Comparison of ENCODE assay signal across 18 cellular contexts in genomic region chr17:199195-199604, GRCh38. TPM values are rescaled to one million over a fixed set of nuclear protein-coding genes. Genes with fewer than 3 reads are reported as not detected.
DNase-seq lines count a peak whose midpoint lies in the region; ATAC-seq and TF ChIP-seq lines count a peak whose summit lies in the region.
"Had no signal": no experiment of that assay in that cellular context is flagged by ENCODE, and none has a peak within 500 bp of the region (broad histone marks: within the 10 kb centered on the region; RNA-seq: fewer than 3 reads in every experiment).

No MANE protein-coding gene starts in this region.

- H3K4me1 ChIP-seq in HEK293 (ENCODE audit: control insufficient read depth, insufficient read depth, low read length) = peaks cover 4% of the 10 kb centered on the region
- H3K4me1 ChIP-seq in skeletal muscle tissue (ENCODE audit: control insufficient read depth in 3 of 3, insufficient read depth in 3 of 3, low read length in 3 of 3) = peaks cover 7 to 15% (median 14%) of the 10 kb centered on the region in 3 donors
- H3K4me1 ChIP-seq: breast epithelium, psoas muscle had no signal

- H3K9ac ChIP-seq in skeletal muscle tissue (ENCODE audit: low read depth in 1 of 3, low read length in 3 of 3) = no peak overlapping the region

- POLR2A ChIA-PET in HEK293 (lab: Yijun Ruan, JAX) = no interaction called here

- CTCF ChIA-PET in HEK293 (lab: Yijun Ruan, JAX) = interaction anchor here (0.5 to 0.6 kb wide), 2 partner anchors 37 to 501 kb away, joined by 3 read pairs; no protein-coding TSS in a partner anchor

- no peak overlapping the region for H3K4me3 ChIP-seq in HEK293 (ENCODE audit: low read depth, low read length)
- H3K4me3 ChIP-seq in skeletal muscle tissue (ENCODE audit: low read length in 3 of 3) = peak overlapping the region in 1 of 3 donors; percentile 41
- H3K4me3 ChIP-seq: BLaER1 treated with 17β-estradiol and CSF1 and Interleukin-3, amounts not matched to agents 10 nM and 100 nM; K562; psoas muscle had no signal

- TF ChIP-seq CTCF in HEK293 (tag by site-specific recombination; IDR thresholded peaks at IDR 0.05) = no peak
- TF ChIP-seq CTCF in chondrocyte (IDR thresholded peaks at IDR 0.05) = no peak

- DNase-seq in chondrocyte (ENCODE audit: low spot score) (peak; percentile 54), left kidney (ENCODE audit: low read depth, low spot score) (peak; percentile 49), NCI-H2081 treated with DMSO at 0.1 percent for 48 hours (lab: John Stamatoyannopoulos, UW) (no peak), NOMO-1 treated with DMSO at 0.1 percent for 48 hours (lab: John Stamatoyannopoulos, UW; ENCODE audit: unreplicated experiment) (no peak)
- DNase-seq in NK-92 treated with Interleukin-12 subunit alpha and Interleukin-12 subunit beta, amount 100 ng/mL, for 24 hours (lab: John Stamatoyannopoulos, UW) = no peak
- DNase-seq: activated CD4-positive, alpha-beta T cell treated with anti-CD3 and anti-CD28 coated beads, Interleukin-2, amount 10 ng/mL, durations not matched to agents 7 days and 5 days; DMS79 treated with DMSO at 0.1 percent for 48 hours; mesendoderm; NCI-H1694; stimulated activated CD4-positive, alpha-beta T cell treated with anti-CD3 and anti-CD28 coated beads, Interleukin-2, amount 100 ng/mL, for 48 hours; T-helper 2 cell had no signal

- no peak overlapping the region for H3K4me3 Mint-ChIP-seq in chondrocyte (ENCODE audit: unreplicated experiment)
- H3K4me3 Mint-ChIP-seq: activated CD4-positive, alpha-beta T cell treated with anti-CD3 and anti-CD28 coated beads, Interleukin-2, amount 10 ng/mL, durations not matched to agents 7 days and 5 days had no signal

- H3K9me3 ChIP-seq in HEK293 (ENCODE audit: control insufficient read depth, insufficient read depth, low read depth, low read length) (no peaks in the 10 kb centered on the region), skeletal muscle tissue (ENCODE audit: control insufficient read depth in 3 of 3, low read length in 3 of 3) (peaks cover 0 to 3% (median 0%) of the 10 kb centered on the region in 3 donors)
- H3K9me3 ChIP-seq: breast epithelium, psoas muscle had no signal

- H3K36me3 ChIP-seq in HEK293 (ENCODE audit: control insufficient read depth in 2 of 2, insufficient read depth in 1 of 2, low read length in 2 of 2) (no peaks in the 10 kb centered on the region), skeletal muscle tissue (ENCODE audit: control insufficient read depth in 3 of 3, insufficient read depth in 3 of 3, low read length in 3 of 3) (no peaks in the 10 kb centered on the region)
- H3K36me3 ChIP-seq: BLaER1 treated with 17β-estradiol and CSF1 and Interleukin-3, amounts not matched to agents 10 nM and 100 nM; breast epithelium had no signal

- peaks cover 19% of the 10 kb centered on the region for H3K4me1 Mint-ChIP-seq in chondrocyte (ENCODE audit: low read depth)
- H3K4me1 Mint-ChIP-seq: activated CD4-positive, alpha-beta T cell treated with anti-CD3 and anti-CD28 coated beads, Interleukin-2, amount 10 ng/mL, durations not matched to agents 7 days and 5 days had no signal

- H3K27me3 Mint-ChIP-seq in chondrocyte (ENCODE audit: low read depth) = peaks cover 16% of the 10 kb centered on the region
- H3K27me3 Mint-ChIP-seq: activated CD4-positive, alpha-beta T cell treated with anti-CD3 and anti-CD28 coated beads, Interleukin-2, amount 10 ng/mL, durations not matched to agents 7 days and 5 days had no signal

- H3K27me3 ChIP-seq in skeletal muscle tissue (ENCODE audit: control insufficient read depth in 3 of 3, insufficient read depth in 3 of 3, low read length in 3 of 3) = peaks cover 44 to 71% (median 59%) of the 10 kb centered on the region in 3 donors
- H3K27me3 ChIP-seq: BLaER1 treated with 17β-estradiol and CSF1 and Interleukin-3, amounts not matched to agents 10 nM and 100 nM had no signal

- no peaks in the 10 kb centered on the region for H3K9me3 Mint-ChIP-seq in chondrocyte (ENCODE audit: low read depth)
- H3K9me3 Mint-ChIP-seq: activated CD4-positive, alpha-beta T cell treated with anti-CD3 and anti-CD28 coated beads, Interleukin-2, amount 10 ng/mL, durations not matched to agents 7 days and 5 days had no signal

- H3K27ac ChIP-seq in HEK293 (ENCODE audit: extremely low read depth, low read depth, low read length) (no peak overlapping the region), skeletal muscle tissue (ENCODE audit: low read depth, low read length) (peak overlapping the region; percentile 34)
- H3K27ac ChIP-seq: BLaER1 treated with 17β-estradiol and CSF1 and Interleukin-3, amounts not matched to agents 10 nM and 100 nM; psoas muscle had no signal

- H3K27ac Mint-ChIP-seq in chondrocyte (ENCODE audit: unreplicated experiment) = no peak overlapping the region
- H3K27ac Mint-ChIP-seq: activated CD4-positive, alpha-beta T cell treated with anti-CD3 and anti-CD28 coated beads, Interleukin-2, amount 10 ng/mL, durations not matched to agents 7 days and 5 days had no signal

- no peaks in the 10 kb centered on the region for H3K36me3 Mint-ChIP-seq in chondrocyte (ENCODE audit: low read depth)

- ATAC-seq in GM18868 (IDR thresholded peaks at IDR 0.05; ENCODE audit: unreplicated experiment) = no peak
- ATAC-seq: K562 had no signal

TF ChIP-seq in HEK293, 187 proteins besides CTCF, POLR2A, EP300 and RAD21:
- TF ChIP-seq ZNF175 (tag by site-specific recombination; IDR thresholded peaks at IDR 0.05) = no peak
- TF ChIP-seq ZNF10 (tag by site-specific recombination; IDR thresholded peaks at IDR 0.05) = no peak
- TF ChIP-seq ZNF280C (tag by site-specific recombination; IDR thresholded peaks at IDR 0.05) = no peak
- no peak for TF ChIP-seq ZNF449 (tag by site-specific recombination; IDR thresholded peaks at IDR 0.05)
- TF ChIP-seq ZNF624 (tag by site-specific recombination; IDR thresholded peaks at IDR 0.05) = no peak
- TF ChIP-seq ZNF600 (tag by site-specific recombination; IDR thresholded peaks at IDR 0.05) = peak; percentile 69; the same call in 1 of the 2 replicates
- TF ChIP-seq SALL2 (tag by site-specific recombination; IDR thresholded peaks at IDR 0.05; ENCODE audit: borderline replicate concordance) = no peak

RNA-seq across cellular contexts. Expression of gene DOC2B, which starts 17.8 kb away (rescaled TPM):
- 0.31 to 0.64 TPM (median 0.32 TPM) in 3 replicates for total RNA-seq in chondrocyte
- 2.1 TPM for total RNA-seq in skeletal muscle tissue
- total RNA-seq: activated CD4-positive, alpha-beta T cell treated with anti-CD3 and anti-CD28 coated beads, Interleukin-2, amount 10 ng/mL, durations not matched to agents 7 days and 5 days had no signal

Comparison
In these comparisons a context has a peak if more than half of its experiments do, and no peak if none do; other contexts are left out.
1. DNase-seq: peak in chondrocyte (single experiment) and left kidney (single experiment); none in NCI-H2081 treated with DMSO at 0.1 percent for 48 hours (single experiment), NK-92 treated with Interleukin-12 subunit alpha and Interleukin-12 subunit beta, amount 100 ng/mL, for 24 hours (single experiment) and NOMO-1 treated with DMSO at 0.1 percent for 48 hours (single experiment).